In the genomic region with DNA sequence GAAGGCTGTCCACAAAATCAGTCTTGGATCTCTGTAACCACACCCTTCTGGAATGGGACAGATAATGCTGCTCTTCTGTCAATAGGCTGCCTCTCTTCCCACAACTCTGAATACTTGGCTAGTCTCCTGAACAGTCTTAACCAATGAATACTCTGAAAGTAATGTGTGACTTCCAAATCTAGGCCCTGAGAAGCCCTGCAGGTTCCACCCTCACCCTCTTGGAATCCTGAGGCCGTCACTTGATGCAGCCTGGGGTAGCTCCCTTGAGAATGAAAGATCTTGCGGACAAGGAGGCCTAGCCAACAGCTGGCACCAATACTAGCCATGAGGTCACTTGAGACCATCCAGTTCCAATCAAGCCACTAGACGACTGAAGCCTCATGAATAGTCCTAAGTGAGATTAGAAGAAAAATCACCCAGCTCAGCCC, we compare ENCODE assay signal across 1 cellular context.
TF ChIP-seq lines count a peak whose summit lies in the region.

No MANE protein-coding gene starts in this region.

TF ChIP-seq in GM23338, 12 proteins besides CTCF, POLR2A, EP300 and RAD21 (continued from another document):
- TF ChIP-seq, protein P1, sequence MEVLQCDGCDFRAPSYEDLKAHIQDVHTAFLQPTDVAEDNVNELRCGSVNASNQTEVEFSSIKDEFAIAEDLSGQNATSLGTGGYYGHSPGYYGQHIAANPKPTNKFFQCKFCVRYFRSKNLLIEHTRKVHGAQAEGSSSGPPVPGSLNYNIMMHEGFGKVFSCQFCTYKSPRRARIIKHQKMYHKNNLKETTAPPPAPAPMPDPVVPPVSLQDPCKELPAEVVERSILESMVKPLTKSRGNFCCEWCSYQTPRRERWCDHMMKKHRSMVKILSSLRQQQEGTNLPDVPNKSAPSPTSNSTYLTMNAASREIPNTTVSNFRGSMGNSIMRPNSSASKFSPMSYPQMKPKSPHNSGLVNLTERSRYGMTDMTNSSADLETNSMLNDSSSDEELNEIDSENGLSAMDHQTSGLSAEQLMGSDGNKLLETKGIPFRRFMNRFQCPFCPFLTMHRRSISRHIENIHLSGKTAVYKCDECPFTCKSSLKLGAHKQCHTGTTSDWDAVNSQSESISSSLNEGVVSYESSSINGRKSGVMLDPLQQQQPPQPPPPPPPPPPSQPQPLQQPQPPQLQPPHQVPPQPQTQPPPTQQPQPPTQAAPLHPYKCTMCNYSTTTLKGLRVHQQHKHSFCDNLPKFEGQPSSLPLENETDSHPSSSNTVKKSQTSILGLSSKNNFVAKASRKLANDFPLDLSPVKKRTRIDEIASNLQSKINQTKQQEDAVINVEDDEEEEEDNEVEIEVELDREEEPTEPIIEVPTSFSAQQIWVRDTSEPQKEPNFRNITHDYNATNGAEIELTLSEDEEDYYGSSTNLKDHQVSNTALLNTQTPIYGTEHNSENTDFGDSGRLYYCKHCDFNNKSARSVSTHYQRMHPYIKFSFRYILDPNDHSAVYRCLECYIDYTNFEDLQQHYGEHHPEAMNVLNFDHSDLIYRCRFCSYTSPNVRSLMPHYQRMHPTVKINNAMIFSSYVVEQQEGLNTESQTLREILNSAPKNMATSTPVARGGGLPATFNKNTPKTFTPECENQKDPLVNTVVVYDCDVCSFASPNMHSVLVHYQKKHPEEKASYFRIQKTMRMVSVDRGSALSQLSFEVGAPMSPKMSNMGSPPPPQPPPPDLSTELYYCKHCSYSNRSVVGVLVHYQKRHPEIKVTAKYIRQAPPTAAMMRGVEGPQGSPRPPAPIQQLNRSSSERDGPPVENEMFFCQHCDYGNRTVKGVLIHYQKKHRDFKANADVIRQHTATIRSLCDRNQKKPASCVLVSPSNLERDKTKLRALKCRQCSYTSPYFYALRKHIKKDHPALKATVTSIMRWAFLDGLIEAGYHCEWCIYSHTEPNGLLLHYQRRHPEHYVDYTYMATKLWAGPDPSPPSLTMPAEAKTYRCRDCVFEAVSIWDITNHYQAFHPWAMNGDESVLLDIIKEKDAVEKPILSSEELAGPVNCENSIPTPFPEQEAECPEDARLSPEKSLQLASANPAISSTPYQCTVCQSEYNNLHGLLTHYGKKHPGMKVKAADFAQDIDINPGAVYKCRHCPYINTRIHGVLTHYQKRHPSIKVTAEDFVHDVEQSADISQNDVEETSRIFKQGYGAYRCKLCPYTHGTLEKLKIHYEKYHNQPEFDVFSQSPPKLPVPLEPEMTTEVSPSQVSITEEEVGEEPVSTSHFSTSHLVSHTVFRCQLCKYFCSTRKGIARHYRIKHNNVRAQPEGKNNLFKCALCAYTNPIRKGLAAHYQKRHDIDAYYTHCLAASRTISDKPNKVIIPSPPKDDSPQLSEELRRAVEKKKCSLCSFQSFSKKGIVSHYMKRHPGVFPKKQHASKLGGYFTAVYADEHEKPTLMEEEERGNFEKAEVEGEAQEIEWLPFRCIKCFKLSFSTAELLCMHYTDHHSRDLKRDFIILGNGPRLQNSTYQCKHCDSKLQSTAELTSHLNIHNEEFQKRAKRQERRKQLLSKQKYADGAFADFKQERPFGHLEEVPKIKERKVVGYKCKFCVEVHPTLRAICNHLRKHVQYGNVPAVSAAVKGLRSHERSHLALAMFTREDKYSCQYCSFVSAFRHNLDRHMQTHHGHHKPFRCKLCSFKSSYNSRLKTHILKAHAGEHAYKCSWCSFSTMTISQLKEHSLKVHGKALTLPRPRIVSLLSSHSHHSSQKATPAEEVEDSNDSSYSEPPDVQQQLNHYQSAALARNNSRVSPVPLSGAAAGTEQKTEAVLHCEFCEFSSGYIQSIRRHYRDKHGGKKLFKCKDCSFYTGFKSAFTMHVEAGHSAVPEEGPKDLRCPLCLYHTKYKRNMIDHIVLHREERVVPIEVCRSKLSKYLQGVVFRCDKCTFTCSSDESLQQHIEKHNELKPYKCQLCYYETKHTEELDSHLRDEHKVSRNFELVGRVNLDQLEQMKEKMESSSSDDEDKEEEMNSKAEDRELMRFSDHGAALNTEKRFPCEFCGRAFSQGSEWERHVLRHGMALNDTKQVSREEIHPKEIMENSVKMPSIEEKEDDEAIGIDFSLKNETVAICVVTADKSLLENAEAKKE (CRISPR knock-in tag; IDR thresholded peaks at IDR 0.05): no peak
- TF ChIP-seq, protein P2, sequence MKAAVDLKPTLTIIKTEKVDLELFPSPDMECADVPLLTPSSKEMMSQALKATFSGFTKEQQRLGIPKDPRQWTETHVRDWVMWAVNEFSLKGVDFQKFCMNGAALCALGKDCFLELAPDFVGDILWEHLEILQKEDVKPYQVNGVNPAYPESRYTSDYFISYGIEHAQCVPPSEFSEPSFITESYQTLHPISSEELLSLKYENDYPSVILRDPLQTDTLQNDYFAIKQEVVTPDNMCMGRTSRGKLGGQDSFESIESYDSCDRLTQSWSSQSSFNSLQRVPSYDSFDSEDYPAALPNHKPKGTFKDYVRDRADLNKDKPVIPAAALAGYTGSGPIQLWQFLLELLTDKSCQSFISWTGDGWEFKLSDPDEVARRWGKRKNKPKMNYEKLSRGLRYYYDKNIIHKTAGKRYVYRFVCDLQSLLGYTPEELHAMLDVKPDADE (IDR thresholded peaks at IDR 0.05): no peak
- no peak for TF ChIP-seq EZH2phosphoT487 (IDR thresholded peaks at IDR 0.05; ENCODE audit: unreplicated experiment)
- no peak for TF ChIP-seq POLR2AphosphoS5 (IDR thresholded peaks at IDR 0.05; ENCODE audit: low read depth)
- no peak for TF ChIP-seq ZNF114 (CRISPR knock-in tag; IDR thresholded peaks at IDR 0.05)
- no peak for TF ChIP-seq CREB1 (CRISPR knock-in tag; IDR thresholded peaks at IDR 0.05; ENCODE audit: low read depth)
- TF ChIP-seq, protein P3, sequence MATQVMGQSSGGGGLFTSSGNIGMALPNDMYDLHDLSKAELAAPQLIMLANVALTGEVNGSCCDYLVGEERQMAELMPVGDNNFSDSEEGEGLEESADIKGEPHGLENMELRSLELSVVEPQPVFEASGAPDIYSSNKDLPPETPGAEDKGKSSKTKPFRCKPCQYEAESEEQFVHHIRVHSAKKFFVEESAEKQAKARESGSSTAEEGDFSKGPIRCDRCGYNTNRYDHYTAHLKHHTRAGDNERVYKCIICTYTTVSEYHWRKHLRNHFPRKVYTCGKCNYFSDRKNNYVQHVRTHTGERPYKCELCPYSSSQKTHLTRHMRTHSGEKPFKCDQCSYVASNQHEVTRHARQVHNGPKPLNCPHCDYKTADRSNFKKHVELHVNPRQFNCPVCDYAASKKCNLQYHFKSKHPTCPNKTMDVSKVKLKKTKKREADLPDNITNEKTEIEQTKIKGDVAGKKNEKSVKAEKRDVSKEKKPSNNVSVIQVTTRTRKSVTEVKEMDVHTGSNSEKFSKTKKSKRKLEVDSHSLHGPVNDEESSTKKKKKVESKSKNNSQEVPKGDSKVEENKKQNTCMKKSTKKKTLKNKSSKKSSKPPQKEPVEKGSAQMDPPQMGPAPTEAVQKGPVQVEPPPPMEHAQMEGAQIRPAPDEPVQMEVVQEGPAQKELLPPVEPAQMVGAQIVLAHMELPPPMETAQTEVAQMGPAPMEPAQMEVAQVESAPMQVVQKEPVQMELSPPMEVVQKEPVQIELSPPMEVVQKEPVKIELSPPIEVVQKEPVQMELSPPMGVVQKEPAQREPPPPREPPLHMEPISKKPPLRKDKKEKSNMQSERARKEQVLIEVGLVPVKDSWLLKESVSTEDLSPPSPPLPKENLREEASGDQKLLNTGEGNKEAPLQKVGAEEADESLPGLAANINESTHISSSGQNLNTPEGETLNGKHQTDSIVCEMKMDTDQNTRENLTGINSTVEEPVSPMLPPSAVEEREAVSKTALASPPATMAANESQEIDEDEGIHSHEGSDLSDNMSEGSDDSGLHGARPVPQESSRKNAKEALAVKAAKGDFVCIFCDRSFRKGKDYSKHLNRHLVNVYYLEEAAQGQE (IDR thresholded peaks at IDR 0.05; ENCODE audit: unreplicated experiment): no peak
TF ChIP-seq in GM23338: peak in this region for 0.
